In the genomic region with DNA sequence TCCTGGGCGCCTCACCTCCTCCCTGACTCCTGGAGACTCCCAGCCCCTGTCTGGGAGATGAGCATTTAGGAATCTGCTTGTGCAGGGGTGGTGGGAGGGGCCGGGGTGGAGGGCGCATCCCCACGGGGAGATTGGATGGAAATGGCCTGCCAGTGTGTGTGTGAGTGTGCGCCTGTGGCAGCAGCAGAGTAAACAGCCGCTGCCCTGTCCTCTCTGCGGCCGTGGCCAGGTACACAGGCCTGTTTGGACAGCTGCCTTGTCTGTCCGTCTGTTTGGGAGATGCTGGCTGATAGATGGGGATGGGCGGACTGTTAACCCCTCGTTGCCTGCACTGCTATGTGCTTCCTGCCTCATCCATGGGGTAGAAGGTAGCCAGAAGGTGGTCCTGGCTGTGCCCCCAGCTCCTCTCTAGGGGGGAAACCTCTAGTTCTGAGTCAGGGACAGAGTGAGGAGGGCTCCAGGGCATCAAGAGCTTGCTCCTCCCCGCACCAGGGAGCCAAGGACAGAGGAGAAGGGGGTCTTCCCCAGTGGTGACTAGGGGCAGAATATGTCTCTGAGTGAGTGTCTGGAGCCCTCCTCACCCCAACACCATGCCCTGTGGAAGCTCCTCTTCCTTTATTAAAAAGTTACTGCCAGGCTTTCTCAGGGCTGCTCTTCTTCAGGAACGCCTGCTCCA, we compare ENCODE assay signal across 14 cellular contexts.
A peak's percentile ranks its signal among the peaks of the same experiment; 100 is the strongest.
DNase-seq lines count a peak whose midpoint lies in the region; ATAC-seq and TF ChIP-seq lines count a peak whose summit lies in the region.
"Had no signal": no experiment of that assay in that cellular context is flagged by ENCODE, and none has a peak within 500 bp of the region (broad histone marks: within the 10 kb centered on the region; RNA-seq: fewer than 3 reads in every experiment).

No MANE protein-coding gene starts in this region.

- no TSS peak for BruUV-seq in mammary epithelial cell (replicated peaks; lab: Mats Ljungman, UMichigan)

- no CpG with 5 or more reads among the region's 13 CpGs for WGBS in H9 (ENCODE audit: extremely low coverage, insufficient read length, low lambda C conversion rate)
- 34% methylated on average over 8 of the region's 13 CpGs for WGBS in mammary epithelial cell (ENCODE audit: low coverage, missing lambda C conversion rate)

- H3K4me2 ChIP-seq in H9 (ENCODE audit: insufficient read depth, insufficient read length, low read length) (peak overlapping the region; percentile 18), mammary epithelial cell (ENCODE audit: insufficient read depth, low read depth, low read length) (peak overlapping the region; percentile 36)

- H3K36me3 ChIP-seq in mammary epithelial cell (ENCODE audit: insufficient read depth, low read length) (no peaks in the 10 kb centered on the region), mucosa of descending colon (ENCODE audit: low read depth) (no peaks in the 10 kb centered on the region)
- H3K36me3 ChIP-seq: pancreas had no signal

- CTCF ChIA-PET in mammary epithelial cell (lab: Charles Lee; ENCODE audit: low non-redundant PET): no interaction called here
- CTCF ChIA-PET in HEK293T (lab: Yijun Ruan, JAX): interaction anchor here (0.6 to 2.0 kb wide), 3 partner anchors 20 to 31 kb away, joined by 3 to 4 read pairs (median 3); no protein-coding TSS in a partner anchor

- no peak overlapping the region for H3K27ac Mint-ChIP-seq in H9
- H3K27ac Mint-ChIP-seq: activated naive CD8-positive, alpha-beta T cell treated with anti-CD3 and anti-CD28 coated beads, Interleukin-2, amount 10 ng/mL, durations not matched to agents 7 days and 5 days; CD14-positive monocyte had no signal

- no peak overlapping the region for H2BK15ac ChIP-seq in H9 (ENCODE audit: low read depth, low read length)

- H3K23me2 ChIP-seq in H9 (ENCODE audit: insufficient read length, low read depth, low read length, poor library complexity, severe bottlenecking): peaks cover 7% of the 10 kb centered on the region

- no peaks in the 10 kb centered on the region; a peak in 1 of 7 replicates for H3K36me3 Mint-ChIP-seq in H9 (ENCODE audit: insufficient read depth in 1 of 3, low read depth in 3 of 3)

- H2AFZ ChIP-seq in H9 (ENCODE audit: low read length) (no peak overlapping the region), mammary epithelial cell (ENCODE audit: low read depth, low read length) (no peak overlapping the region)

- dilution Hi-C loops in mammary epithelial cell (cut with HindIII; ENCODE audit: low sequenced_read_pairs): no loop called here

- H3K14ac ChIP-seq in H9 (ENCODE audit: insufficient read depth, low read length): no peak overlapping the region; the same call in 1 of the 2 replicates

- H3K9me3 ChIP-seq in H9 (ENCODE audit: control insufficient read depth, low read depth, low read length) (no peaks in the 10 kb centered on the region), mammary epithelial cell (replicated peaks; ENCODE audit: insufficient read depth, low read length) (no peaks in the 10 kb centered on the region), mucosa of descending colon (no peaks in the 10 kb centered on the region)
- H3K9me3 ChIP-seq: pancreas had no signal

- H4K5ac ChIP-seq in H9 (ENCODE audit: insufficient read length, low read depth, low read length): no peak overlapping the region

- no peak overlapping the region for H2BK12ac ChIP-seq in H9 (ENCODE audit: insufficient read length, low read depth, low read length)

- H3K18ac ChIP-seq in H9 (ENCODE audit: insufficient read length, low read depth, low read length): no peak overlapping the region

- no peak overlapping the region for H3T11ph ChIP-seq in H9 (ENCODE audit: low read length)

- H4K8ac ChIP-seq in H9 (replicated peaks; ENCODE audit: insufficient read length, low read depth, low read length): no peak overlapping the region

- H3K27ac ChIP-seq in H9 (ENCODE audit: insufficient read length, low read depth, low read length) (no peak overlapping the region), mammary epithelial cell (ENCODE audit: insufficient read depth, low read depth, low read length) (no peak overlapping the region)
- H3K27ac ChIP-seq: pancreas had no signal

- ATAC-seq in mucosa of descending colon (peak; percentile 16), Right ventricle myocardium inferior (no peak)
- ATAC-seq: activated CD4-positive, CD25-positive, alpha-beta regulatory T cell treated with anti-CD3 and anti-CD28 coated beads, Interleukin-2, amount 50 U/mL, for 24 hours; HCT116 had no signal

- no peak overlapping the region for H4K91ac ChIP-seq in H9 (ENCODE audit: insufficient read length, low read depth, low read length)

- peaks cover 46 to 59% of the 10 kb centered on the region in 2 experiments for H3K4me1 Mint-ChIP-seq in H9
- H3K4me1 Mint-ChIP-seq: CD14-positive monocyte had no signal

- H3K27me3 Mint-ChIP-seq in H9 (ENCODE audit: low read depth): peaks cover 70% of the 10 kb centered on the region

- H2BK120ac ChIP-seq in H9 (ENCODE audit: low read depth, low read length, poor library complexity, severe bottlenecking): no peak overlapping the region

- TF ChIP-seq CTCF in H9 (conservative IDR thresholded peaks at IDR 0.05) (no peak), mammary epithelial cell (conservative IDR thresholded peaks at IDR 0.05 in 1 of 2, IDR thresholded peaks at IDR 0.05 in 1 of 2; ENCODE audit: extremely low read depth in 1 of 2, insufficient read depth in 1 of 2, low read depth in 1 of 2, low read length in 2 of 2) (no peak), mucosa of descending colon (IDR thresholded peaks at IDR 0.05) (no peak)

- no peak overlapping the region for H3K23ac ChIP-seq in H9 (ENCODE audit: insufficient read length, low read depth, low read length)

- H3K9ac ChIP-seq in H9 (ENCODE audit: extremely low read depth, insufficient read length, low read length): no peak overlapping the region
- no peak overlapping the region for H3K9ac ChIP-seq in mammary epithelial cell (ENCODE audit: insufficient read depth, low read length)

- intact Hi-C loops in mammary epithelial cell (cut with micrococcal nuclease) (no loop called here), mucosa of descending colon (cut with DNase I, micrococcal nuclease) (no loop called here), Right ventricle myocardium inferior (cut with DNase I) (no loop called here)

- H3K4ac ChIP-seq in H9 (ENCODE audit: low read depth, low read length): no peak overlapping the region

- H3K79me1 ChIP-seq in H9 (ENCODE audit: insufficient read depth, low read depth, low read length, poor library complexity, severe bottlenecking): no peaks in the 10 kb centered on the region

- H3K27me3 ChIP-seq in H9 (ENCODE audit: insufficient read depth, low read length): peaks cover 9% of the 10 kb centered on the region; the same call in 1 of the 2 replicates
- no peaks in the 10 kb centered on the region for H3K27me3 ChIP-seq in mammary epithelial cell (ENCODE audit: insufficient read depth, low read length)

- no peak overlapping the region for H2BK5ac ChIP-seq in H9 (ENCODE audit: insufficient read length, low read length)

- H3K4me1 ChIP-seq in H9 (ENCODE audit: insufficient read depth, low read length) (peaks cover 24% of the 10 kb centered on the region; the same call in 1 of the 2 replicates), mammary epithelial cell (ENCODE audit: insufficient read depth, low read length) (peaks cover 37% of the 10 kb centered on the region), mucosa of descending colon (ENCODE audit: low read depth) (no peaks in the 10 kb centered on the region)
- H3K4me1 ChIP-seq: pancreas had no signal

- no peak overlapping the region for H3K56ac ChIP-seq in H9 (ENCODE audit: insufficient read length, low read depth, low read length)

- in situ Hi-C loops in mammary epithelial cell (cut with MboI; ENCODE audit: low sequenced_read_pairs in 2 of 2): no loop called here

- POLR2A ChIA-PET in HEK293T (lab: Yijun Ruan, JAX): no interaction called here

- H3K4me3 Mint-ChIP-seq in H9: peak overlapping the region in 1 of 2 experiments; percentile 65; a peak in 3 of 5 replicates
- H3K4me3 Mint-ChIP-seq: activated naive CD8-positive, alpha-beta T cell treated with anti-CD3 and anti-CD28 coated beads, Interleukin-2, amount 10 ng/mL, durations not matched to agents 7 days and 5 days; central memory CD8-positive, alpha-beta T cell had no signal

- H3K4me3 ChIP-seq in mammary epithelial cell (replicated peaks in 1 of 3; ENCODE audit: insufficient read depth in 1 of 3, low read depth in 2 of 3, low read length in 3 of 3) (no peak overlapping the region), mucosa of descending colon (no peak overlapping the region)
- H3K4me3 ChIP-seq: pancreas had no signal

- no peak overlapping the region for H2BK20ac ChIP-seq in H9 (ENCODE audit: low read depth, low read length, poor library complexity, severe bottlenecking)

- no peaks in the 10 kb centered on the region; a peak in 1 of 5 replicates for H3K9me3 Mint-ChIP-seq in H9
- H3K9me3 Mint-ChIP-seq: activated naive CD8-positive, alpha-beta T cell treated with anti-CD3 and anti-CD28 coated beads, Interleukin-2, amount 10 ng/mL, durations not matched to agents 7 days and 5 days; central memory CD8-positive, alpha-beta T cell had no signal

- DNase-seq in H9 (no peak), NCI-H510A (lab: John Stamatoyannopoulos, UW) (peak; percentile 58), mammary epithelial cell (peak; percentile 69), mucosa of descending colon (no peak), GM19240 (ENCODE audit: insufficient read length, low spot score) (no peak), Right ventricle myocardium inferior (ENCODE audit: missing footprints) (no peak), HEK293T (ENCODE audit: extremely low spot score) (no peak), HPDE6-E6E7 (ENCODE audit: extremely low spot score) (no peak)
- DNase-seq: activated naive CD8-positive, alpha-beta T cell treated with anti-CD3 and anti-CD28 coated beads, Interleukin-2, amount 10 ng/mL, durations not matched to agents 7 days and 5 days; pancreas had no signal

- H3K79me2 ChIP-seq in H9 (ENCODE audit: insufficient read depth, low read length) (no peaks in the 10 kb centered on the region), mammary epithelial cell (ENCODE audit: insufficient read depth, low read length) (peaks cover 57% of the 10 kb centered on the region)

- no peak overlapping the region for H2AK5ac ChIP-seq in H9 (ENCODE audit: insufficient read length, low read length)

- H4K20me1 ChIP-seq in H9 (ENCODE audit: control insufficient read depth, insufficient read depth, insufficient read length): peaks cover 3% of the 10 kb centered on the region
- H4K20me1 ChIP-seq in mammary epithelial cell (ENCODE audit: insufficient read depth, low read length): no peaks in the 10 kb centered on the region

TF ChIP-seq in HEK293T, 16 proteins besides CTCF, POLR2A, EP300 and RAD21 (continues in another document):
- TF ChIP-seq, protein P1, sequence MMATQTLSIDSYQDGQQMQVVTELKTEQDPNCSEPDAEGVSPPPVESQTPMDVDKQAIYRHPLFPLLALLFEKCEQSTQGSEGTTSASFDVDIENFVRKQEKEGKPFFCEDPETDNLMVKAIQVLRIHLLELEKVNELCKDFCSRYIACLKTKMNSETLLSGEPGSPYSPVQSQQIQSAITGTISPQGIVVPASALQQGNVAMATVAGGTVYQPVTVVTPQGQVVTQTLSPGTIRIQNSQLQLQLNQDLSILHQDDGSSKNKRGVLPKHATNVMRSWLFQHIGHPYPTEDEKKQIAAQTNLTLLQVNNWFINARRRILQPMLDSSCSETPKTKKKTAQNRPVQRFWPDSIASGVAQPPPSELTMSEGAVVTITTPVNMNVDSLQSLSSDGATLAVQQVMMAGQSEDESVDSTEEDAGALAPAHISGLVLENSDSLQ (IDR thresholded peaks at IDR 0.05): no peak
- no peak for TF ChIP-seq SUZ12 (IDR thresholded peaks at IDR 0.05)

Comparison
In these comparisons a context has a peak if more than half of its experiments do, and no peak if none do; other contexts are left out.
1. DNase-seq: peak in NCI-H510A (single experiment) and mammary epithelial cell (single experiment); none in H9 (single experiment), mucosa of descending colon (0 of 3), GM19240 (single experiment), Right ventricle myocardium inferior (single experiment), HEK293T (single experiment) and HPDE6-E6E7 (single experiment).